In the genomic region with DNA sequence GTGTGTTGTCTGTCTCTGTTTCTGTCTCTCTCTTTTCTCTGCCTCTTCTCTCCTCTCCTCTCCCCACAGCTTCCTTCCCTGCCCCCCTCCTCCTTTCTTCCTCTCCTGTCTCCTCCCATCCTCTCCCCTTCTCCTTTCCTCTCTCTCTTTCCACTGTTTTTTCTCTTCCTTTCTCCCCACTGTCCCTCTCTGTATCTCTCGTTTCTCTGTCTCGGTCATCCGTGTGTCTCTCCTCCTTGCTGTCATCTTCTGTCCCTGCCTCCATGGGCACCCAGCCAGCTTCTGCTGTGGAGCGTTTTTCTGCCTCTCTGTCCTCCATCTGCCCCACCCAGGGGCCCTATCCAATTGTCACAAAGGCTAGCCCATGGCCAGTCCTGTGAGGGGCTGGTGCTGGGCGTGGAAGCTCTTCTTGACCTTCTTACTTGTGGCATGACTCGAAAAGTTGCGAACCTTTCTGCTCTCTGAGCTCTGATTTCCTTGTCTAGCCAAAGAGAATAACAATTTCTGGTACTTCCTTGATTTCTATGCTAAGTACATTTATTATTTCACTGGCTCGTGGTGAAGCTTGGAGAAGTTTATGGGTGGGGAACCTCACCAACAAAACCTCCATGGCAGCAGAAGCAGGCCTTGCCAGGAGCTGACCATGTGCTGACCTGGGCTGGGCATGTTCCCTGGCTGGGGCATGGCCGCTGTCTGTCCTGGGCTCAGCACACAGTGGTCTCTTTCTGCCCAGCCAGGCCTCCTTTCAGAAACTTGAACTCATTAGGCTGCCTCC, we compare ENCODE assay signal across 11 cellular contexts.
DNase-seq lines count a peak whose midpoint lies in the region; TF ChIP-seq lines count a peak whose summit lies in the region.
"Had no signal": no experiment of that assay in that cellular context is flagged by ENCODE, and none has a peak within 500 bp of the region (broad histone marks: within the 10 kb centered on the region; RNA-seq: fewer than 3 reads in every experiment).

No MANE protein-coding gene starts in this region.

- H3K9me3 Mint-ChIP-seq in Calu3 (ENCODE audit: low read depth, unreplicated experiment): no peaks in the 10 kb centered on the region
- H3K9me3 Mint-ChIP-seq in progenitor cell of endocrine pancreas (ENCODE audit: low read depth): no peaks in the 10 kb centered on the region
- H3K9me3 Mint-ChIP-seq: neural crest cell had no signal

- peak overlapping the region; percentile 99 for H3K27ac ChIP-seq in PC-9

- H3K27me3 Mint-ChIP-seq in Calu3 (ENCODE audit: unreplicated experiment) (no peaks in the 10 kb centered on the region), progenitor cell of endocrine pancreas (peaks cover 11% of the 10 kb centered on the region)

- no peak for TF ChIP-seq CTCF in Calu3 (IDR thresholded peaks at IDR 0.05; ENCODE audit: unreplicated experiment)
- TF ChIP-seq CTCF in PC-9 (conservative IDR thresholded peaks at IDR 0.05): no peak
- TF ChIP-seq CTCF in fibroblast of the aortic adventitia (IDR thresholded peaks at IDR 0.05; ENCODE audit: insufficient read depth, low read length): no peak
- no peak for TF ChIP-seq CTCF in progenitor cell of endocrine pancreas (IDR thresholded peaks at IDR 0.05; ENCODE audit: unreplicated experiment)

- BruUV-seq in Calu3 (replicated peaks; lab: Mats Ljungman, UMichigan) (no TSS peak), PC-9 (replicated peaks; lab: Mats Ljungman, UMichigan) (TSS peak; percentile 73)

- peak overlapping the region; percentile 39 for H3K27ac Mint-ChIP-seq in Calu3 (ENCODE audit: unreplicated experiment)
- H3K27ac Mint-ChIP-seq in progenitor cell of endocrine pancreas: peak overlapping the region; percentile 15

- H3K36me3 Mint-ChIP-seq in Calu3 (ENCODE audit: insufficient read depth, unreplicated experiment): no peaks in the 10 kb centered on the region
- no peaks in the 10 kb centered on the region for H3K36me3 Mint-ChIP-seq in progenitor cell of endocrine pancreas (ENCODE audit: insufficient read depth)

- CTCF ChIA-PET in Calu3 (lab: Charles Lee): interaction anchor here (1.1 to 2.2 kb wide), 5 partner anchors 12 to 45 kb away, joined by 3 to 6 read pairs (median 6); no protein-coding TSS in a partner anchor
- CTCF ChIA-PET in PC-9 (lab: Charles Lee): interaction anchor here (0.6 kb wide), 1 partner anchor 77 kb away, joined by 10 read pairs; no protein-coding TSS in a partner anchor

- H4K20me1 ChIP-seq in PC-9 (ENCODE audit: insufficient read depth): no peaks in the 10 kb centered on the region

- H2AFZ ChIP-seq in PC-9: 0 out of 2 replicates have a peak overlapping the region, but pooled peaks have one; percentile 3

- no peaks in the 10 kb centered on the region for H3K36me3 ChIP-seq in PC-9 (ENCODE audit: low read depth)

- H3K4me2 ChIP-seq in PC-9: peak overlapping the region; percentile 61

- H3K9me2 ChIP-seq in PC-9 (ENCODE audit: insufficient read depth): no peaks in the 10 kb centered on the region

- peaks cover 13% of the 10 kb centered on the region; the same call in 1 of the 2 replicates for H3K79me2 ChIP-seq in PC-9 (ENCODE audit: low read depth)

- peaks cover 67% of the 10 kb centered on the region for H3F3A ChIP-seq in PC-9 (ENCODE audit: insufficient read depth, low read depth)

- H3K4me1 ChIP-seq in PC-9 (replicated peaks; ENCODE audit: insufficient read depth): peaks cover 77% of the 10 kb centered on the region

- intact Hi-C loops in Calu3 (cut with micrococcal nuclease; ENCODE audit: unreplicated experiment) (no loop called here), PC-9 (cut with micrococcal nuclease; ENCODE audit: unreplicated experiment) (no loop called here)

- no peaks in the 10 kb centered on the region for H3K27me3 ChIP-seq in PC-9 (ENCODE audit: insufficient read depth, low read depth)

- H3K9me3 ChIP-seq in PC-9 (ENCODE audit: insufficient read depth, low read depth): no peaks in the 10 kb centered on the region

- H3K4me1 Mint-ChIP-seq in Calu3 (ENCODE audit: low read depth, unreplicated experiment) (peaks cover 60% of the 10 kb centered on the region), progenitor cell of endocrine pancreas (ENCODE audit: low read depth) (peaks cover 9% of the 10 kb centered on the region)

- POLR2A ChIA-PET in PC-9 (lab: Charles Lee; ENCODE audit: unreplicated experiment): interaction anchor here (0.6 kb wide), 2 partner anchors 12 to 24 kb away, joined by 3 read pairs; no protein-coding TSS in a partner anchor

- DNase-seq in Calu3: no peak
- peak; percentile 71 to 80 for DNase-seq in PC-9
- DNase-seq in fibroblast of the aortic adventitia (ENCODE audit: low read depth): peak; percentile 29
- no peak for DNase-seq in progenitor cell of endocrine pancreas (ENCODE audit: low spot score, unreplicated experiment)
- DNase-seq in superior temporal gyrus (ENCODE audit: extremely low spot score): no peak
- DNase-seq in dermis blood vessel endothelial cell: no peak
- DNase-seq in stimulated activated CD4-positive, alpha-beta T cell treated with anti-CD3 and anti-CD28 coated beads, Interleukin-4, amount 100 ng/mL, for 1 hour: no peak
- no peak for DNase-seq in GF-D8 (lab: John Stamatoyannopoulos, UW)
- DNase-seq: activated CD8-positive, alpha-beta memory T cell treated with anti-CD3 and anti-CD28 coated beads, Interleukin-2, amount 50 U/mL, for 4 hours; head of caudate nucleus had no signal

- H3K4me3 ChIP-seq in PC-9 (no peak overlapping the region; the same call in 1 of the 2 replicates), fibroblast of the aortic adventitia (ENCODE audit: low read depth, low read length) (no peak overlapping the region)

- H3K4me3 Mint-ChIP-seq in Calu3 (ENCODE audit: low read depth, unreplicated experiment) (no peak overlapping the region), progenitor cell of endocrine pancreas (ENCODE audit: low read depth) (no peak overlapping the region)
- H3K4me3 Mint-ChIP-seq: neural crest cell had no signal

Comparison
In these comparisons a context has a peak if more than half of its experiments do, and no peak if none do; other contexts are left out.
1. DNase-seq: peak in PC-9 (2 of 2) and fibroblast of the aortic adventitia (single experiment); none in Calu3 (single experiment), progenitor cell of endocrine pancreas (single experiment), superior temporal gyrus (single experiment), dermis blood vessel endothelial cell (single experiment), stimulated activated CD4-positive, alpha-beta T cell treated with anti-CD3 and anti-CD28 coated beads, Interleukin-4, amount 100 ng/mL, for 1 hour (single experiment) and GF-D8 (single experiment).